In genomic region chr4:103019319-103020124, GRCh38 we compare ENCODE assay signal across 8 cellular contexts. TPM values are rescaled to one million over a fixed set of nuclear protein-coding genes. Genes with fewer than 3 reads are reported as not detected.
DNase-seq lines count a peak whose midpoint lies in the region; ATAC-seq and TF ChIP-seq lines count a peak whose summit lies in the region.

SLC9B1 (minus strand) TSS chr4:103019705; CDS start chr4:102991711, 27,994 bp downstream.

- H3K4me3 Mint-ChIP-seq in activated T-helper 2 cell treated with anti-CD3 and anti-CD28 coated beads, Interferon-gamma antibody, Interleukin-2, Interleukin-4, amounts not matched to agents 10 μg/mL and 5 μg/mL and 100 μg/mL, durations not matched to agents 14 hours and 24 hours and 36 hours (ENCODE audit: low read depth) = peak within 1 kb of the TSS; percentile 87
- H3K4me3 Mint-ChIP-seq in natural killer cell = peak within 1 kb of the TSS; percentile 94
- peak within 1 kb of the TSS; percentile 91 for H3K4me3 Mint-ChIP-seq in stimulated activated naive CD8-positive, alpha-beta T cell treated with anti-CD3 and anti-CD28 coated beads, Interleukin-15, Interleukin-2, amounts not matched to agents 100 ng/mL and 50 ng/mL, for 24 hours

- peaks cover 14% of the 10 kb centered on the region for H3K36me3 Mint-ChIP-seq in activated T-helper 2 cell treated with anti-CD3 and anti-CD28 coated beads, Interferon-gamma antibody, Interleukin-2, Interleukin-4, amounts not matched to agents 10 μg/mL and 5 μg/mL and 100 μg/mL, durations not matched to agents 14 hours and 24 hours and 36 hours (ENCODE audit: low read depth)
- H3K36me3 Mint-ChIP-seq in natural killer cell = no peaks in the 10 kb centered on the region
- peaks cover 4% of the 10 kb centered on the region for H3K36me3 Mint-ChIP-seq in stimulated activated naive CD8-positive, alpha-beta T cell treated with anti-CD3 and anti-CD28 coated beads, Interleukin-15, Interleukin-2, amounts not matched to agents 100 ng/mL and 50 ng/mL, for 24 hours (ENCODE audit: low read depth)

- peaks cover 18% of the 10 kb centered on the region for H3K4me1 Mint-ChIP-seq in activated T-helper 2 cell treated with anti-CD3 and anti-CD28 coated beads, Interferon-gamma antibody, Interleukin-2, Interleukin-4, amounts not matched to agents 10 μg/mL and 5 μg/mL and 100 μg/mL, durations not matched to agents 14 hours and 24 hours and 36 hours (ENCODE audit: low read depth)
- H3K4me1 Mint-ChIP-seq in natural killer cell = peaks cover 12 to 13% of the 10 kb centered on the region in 2 donors
- H3K4me1 Mint-ChIP-seq in stimulated activated naive CD8-positive, alpha-beta T cell treated with anti-CD3 and anti-CD28 coated beads, Interleukin-15, Interleukin-2, amounts not matched to agents 100 ng/mL and 50 ng/mL, for 24 hours (ENCODE audit: low read depth) = peaks cover 20% of the 10 kb centered on the region

- H3K9me3 Mint-ChIP-seq in activated T-helper 2 cell treated with anti-CD3 and anti-CD28 coated beads, Interferon-gamma antibody, Interleukin-2, Interleukin-4, amounts not matched to agents 10 μg/mL and 5 μg/mL and 100 μg/mL, durations not matched to agents 14 hours and 24 hours and 36 hours = no peaks in the 10 kb centered on the region
- H3K9me3 Mint-ChIP-seq in natural killer cell = no peaks in the 10 kb centered on the region
- no peaks in the 10 kb centered on the region for H3K9me3 Mint-ChIP-seq in stimulated activated naive CD8-positive, alpha-beta T cell treated with anti-CD3 and anti-CD28 coated beads, Interleukin-15, Interleukin-2, amounts not matched to agents 100 ng/mL and 50 ng/mL, for 24 hours

- peak within 1 kb of the TSS; percentile 60 for H3K4me3 ChIP-seq in fibroblast of mammary gland (ENCODE audit: control insufficient read depth, low read depth, low read length)

- intact Hi-C loops in activated T-helper 2 cell treated with anti-CD3 and anti-CD28 coated beads, Interferon-gamma antibody, Interleukin-2, Interleukin-4, amounts not matched to agents 10 μg/mL and 5 μg/mL and 100 μg/mL, durations not matched to agents 14 hours and 24 hours and 36 hours (cut with micrococcal nuclease) = loop anchor here (1.0 to 10.0 kb wide), 5 partner anchors 57 to 675 kb away; partner anchors contain the start of genes BDH2, SLC39A8, SLC9B2 and UBE2D3
- intact Hi-C loops in natural killer cell (cut with micrococcal nuclease) = loop anchor here (1.0 to 2.0 kb wide), 4 partner anchors 57 to 259 kb away; partner anchors contain the start of genes MANBA, SLC9B2 and UBE2D3

- DNase-seq in DMS153 treated with DMSO at 0.1 percent for 48 hours (lab: John Stamatoyannopoulos, UW; ENCODE audit: unreplicated experiment) (peak; percentile 76), HuH-7.5 (ENCODE audit: low spot score) (peak; percentile 35), RKO (ENCODE audit: low spot score) (peak; percentile 94), fibroblast of mammary gland (ENCODE audit: low read depth) (peak; percentile 98), natural killer cell (peak; percentile 92)
- DNase-seq in activated T-helper 2 cell treated with anti-CD3 and anti-CD28 coated beads, Interferon-gamma antibody, Interleukin-2, Interleukin-4, amounts not matched to agents 10 μg/mL and 5 μg/mL and 100 μg/mL, durations not matched to agents 14 hours and 24 hours and 36 hours (ENCODE audit: low spot score) = peak; percentile 92

- H3K27ac Mint-ChIP-seq in activated T-helper 2 cell treated with anti-CD3 and anti-CD28 coated beads, Interferon-gamma antibody, Interleukin-2, Interleukin-4, amounts not matched to agents 10 μg/mL and 5 μg/mL and 100 μg/mL, durations not matched to agents 14 hours and 24 hours and 36 hours = peak within 1 kb of the TSS; percentile 94
- peak within 1 kb of the TSS in 1 of 2 donors; percentile 95 for H3K27ac Mint-ChIP-seq in natural killer cell
- peak within 1 kb of the TSS; percentile 94 for H3K27ac Mint-ChIP-seq in stimulated activated naive CD8-positive, alpha-beta T cell treated with anti-CD3 and anti-CD28 coated beads, Interleukin-15, Interleukin-2, amounts not matched to agents 100 ng/mL and 50 ng/mL, for 24 hours

- ATAC-seq in GM21528 (IDR thresholded peaks at IDR 0.05; ENCODE audit: low FRiP score, unreplicated experiment) = peak; percentile 98
- ATAC-seq in natural killer cell = peak; percentile 93 to 98 (median 95)

- TF ChIP-seq CTCF in fibroblast of mammary gland (conservative IDR thresholded peaks at IDR 0.05; ENCODE audit: control insufficient read depth, insufficient read depth, low read depth, low read length) (no peak), natural killer cell (IDR thresholded peaks at IDR 0.05) (no peak)

- H3K27me3 Mint-ChIP-seq in activated T-helper 2 cell treated with anti-CD3 and anti-CD28 coated beads, Interferon-gamma antibody, Interleukin-2, Interleukin-4, amounts not matched to agents 10 μg/mL and 5 μg/mL and 100 μg/mL, durations not matched to agents 14 hours and 24 hours and 36 hours (ENCODE audit: low read depth) = no peaks in the 10 kb centered on the region
- H3K27me3 Mint-ChIP-seq in natural killer cell (ENCODE audit: low read depth in 2 of 2) = no peaks in the 10 kb centered on the region
- H3K27me3 Mint-ChIP-seq in stimulated activated naive CD8-positive, alpha-beta T cell treated with anti-CD3 and anti-CD28 coated beads, Interleukin-15, Interleukin-2, amounts not matched to agents 100 ng/mL and 50 ng/mL, for 24 hours = no peaks in the 10 kb centered on the region

RNA-seq across cellular contexts. Expression of gene SLC9B1, which starts in this region (rescaled TPM):
- total RNA-seq in activated T-helper 2 cell treated with anti-CD3 and anti-CD28 coated beads, Interferon-gamma antibody, Interleukin-2, Interleukin-4, amounts not matched to agents 10 μg/mL and 5 μg/mL and 100 μg/mL, durations not matched to agents 14 hours and 24 hours and 36 hours = 0.28 and 0.57 TPM in 2 replicates
- 1 to 10 TPM; 2.1 to 4.0 (median 2.5) TPM for total RNA-seq in natural killer cell

Comparison
In these comparisons a context has a peak if more than half of its experiments do, and no peak if none do; other contexts are left out.
1. Peak in every context shown above with its lines: DNase-seq, ATAC-seq and H3K4me3 ChIP-seq.
2. Peak in DNase-seq in activated T-helper 2 cell treated with anti-CD3 and anti-CD28 coated beads, Interferon-gamma antibody, Interleukin-2, Interleukin-4, amounts not matched to agents 10 μg/mL and 5 μg/mL and 100 μg/mL, durations not matched to agents 14 hours and 24 hours and 36 hours; RNA of the gene not detected or under 1 TPM.
3. DNase-seq: peak in every context shown above with its lines; median percentile 98 in fibroblast of mammary gland; 94 in RKO; 92 in activated T-helper 2 cell treated with anti-CD3 and anti-CD28 coated beads, Interferon-gamma antibody, Interleukin-2, Interleukin-4, amounts not matched to agents 10 μg/mL and 5 μg/mL and 100 μg/mL, durations not matched to agents 14 hours and 24 hours and 36 hours; 92 in natural killer cell; 76 in DMS153 treated with DMSO at 0.1 percent for 48 hours; 35 in HuH-7.5.